Comparison of ENCODE assay signal across 14 cellular contexts in the genomic region with DNA sequence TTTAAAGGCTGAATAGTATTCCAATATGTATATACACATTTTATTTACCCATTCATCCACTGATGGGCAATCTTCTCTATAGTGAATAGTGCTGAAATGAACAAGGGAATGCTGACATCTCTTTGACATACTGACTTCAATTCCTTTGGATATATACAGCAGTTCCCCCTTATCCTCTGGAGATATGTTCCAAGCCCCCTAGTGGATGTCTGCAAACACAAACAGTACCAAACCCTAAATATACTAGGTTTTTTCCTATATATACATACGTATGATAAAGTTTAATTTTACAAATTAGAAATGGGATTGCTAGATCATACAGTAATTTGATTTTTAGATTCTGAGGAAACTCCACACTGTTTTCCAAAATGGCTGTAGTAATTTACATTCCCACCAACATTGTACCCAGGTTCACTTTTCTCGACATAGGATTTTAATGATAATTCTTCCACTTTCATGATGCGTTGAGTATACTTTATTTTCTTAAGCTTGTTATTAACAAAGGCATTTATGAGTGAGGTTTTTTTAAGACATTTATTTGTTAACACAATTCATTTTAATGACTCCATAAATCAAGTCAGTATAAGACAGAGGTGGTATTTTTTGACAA. TPM values are rescaled to one million over a fixed set of nuclear protein-coding genes. Genes with fewer than 3 reads are reported as not detected.
DNase-seq lines count a peak whose midpoint lies in the region; ATAC-seq, FAIRE-seq and TF ChIP-seq lines count a peak whose summit lies in the region.
"Had no signal": no experiment of that assay in that cellular context is flagged by ENCODE, and none has a peak within 500 bp of the region (broad histone marks: within the 10 kb centered on the region; RNA-seq: fewer than 3 reads in every experiment).

No MANE protein-coding gene starts in this region.

- peaks cover 7% of the 10 kb centered on the region for H3K36me3 Mint-ChIP-seq in glutamatergic neuron (ENCODE audit: unreplicated experiment)
- H3K36me3 Mint-ChIP-seq in T-helper 2 cell treated with Interferon-gamma antibody and Interleukin-4, amounts not matched to agents 5 μg/mL and 100 μg/mL, for 36 hours (ENCODE audit: low read depth), result peaks cover 53% of the 10 kb centered on the region

- CTCF ChIA-PET in BJ (lab: Yijun Ruan, JAX), result no interaction called here

- no peaks in the 10 kb centered on the region for H3K9me3 ChIP-seq in RWPE2 (ENCODE audit: severe bottlenecking)

- H3K27ac ChIP-seq in RWPE2 (ENCODE audit: poor library complexity, severe bottlenecking), result no peak overlapping the region
- H3K27ac ChIP-seq: spleen had no signal

- TF ChIP-seq POLR2A in GM12891 (IDR thresholded peaks at IDR 0.05; ENCODE audit: low read depth, low read length), result no peak

- H3K36me3 ChIP-seq in BJ (ENCODE audit: control insufficient read depth, insufficient read depth, low read length) (no peaks in the 10 kb centered on the region), RWPE2 (ENCODE audit: low read depth) (peaks cover 37% of the 10 kb centered on the region), H7 (replicated peaks; ENCODE audit: control insufficient read depth, insufficient read depth, low read length) (no peaks in the 10 kb centered on the region; the same call in 1 of the 2 replicates)

- H3K9me3 Mint-ChIP-seq in glutamatergic neuron (ENCODE audit: unreplicated experiment), result no peaks in the 10 kb centered on the region
- peaks cover 11% of the 10 kb centered on the region for H3K9me3 Mint-ChIP-seq in T-helper 2 cell treated with Interferon-gamma antibody and Interleukin-4, amounts not matched to agents 5 μg/mL and 100 μg/mL, for 36 hours

- no peak for ATAC-seq in RWPE2 (ENCODE audit: low read depth)
- no peak for ATAC-seq in activated CD4-positive, CD25-positive, alpha-beta regulatory T cell treated with anti-CD3 and anti-CD28 coated beads, Interleukin-2, amount 50 U/mL, for 24 hours

- no peaks in the 10 kb centered on the region for H3K4me1 ChIP-seq in RWPE2 (ENCODE audit: insufficient read depth, poor library complexity, severe bottlenecking)

- H3K4me3 ChIP-seq in BJ (ENCODE audit: low read depth, low read length) (no peak overlapping the region), RWPE2 (ENCODE audit: severe bottlenecking) (no peak overlapping the region), H7 (ENCODE audit: insufficient read depth, low read depth, low read length) (no peak overlapping the region)
- H3K4me3 ChIP-seq: spleen had no signal

- no peaks in the 10 kb centered on the region for H3K27me3 ChIP-seq in BJ (ENCODE audit: control insufficient read depth, insufficient read depth, low read length)
- H3K27me3 ChIP-seq in RWPE2 (ENCODE audit: insufficient read depth, poor library complexity, severe bottlenecking), result no peaks in the 10 kb centered on the region
- no peaks in the 10 kb centered on the region for H3K27me3 ChIP-seq in H7 (ENCODE audit: control insufficient read depth, insufficient read depth, low read length)
- H3K27me3 ChIP-seq: spleen had no signal

- DNase-seq in BJ (ENCODE audit: low read depth) (no peak), HCEC 1CT (peak; percentile 13), RWPE2 (ENCODE audit: low spot score) (no peak), glutamatergic neuron (no peak), H7 (no peak), GM12891 (ENCODE audit: insufficient read length, low spot score) (no peak)
- no peak for DNase-seq in T-helper 2 cell treated with Interferon-gamma antibody and Interleukin-4, amounts not matched to agents 5 μg/mL and 100 μg/mL, for 36 hours (ENCODE audit: low spot score)
- DNase-seq: activated CD4-positive, alpha-beta T cell treated with anti-CD3 and anti-CD28 coated beads for 1 hour; activated gamma-delta T cell treated with Interleukin-2 at 50 U/mL for 16 hours; cortex of kidney; NCI-H1436 treated with DMSO at 0.1 percent for 48 hours; spleen had no signal

- FAIRE-seq in GM12891 (lab: Jason Lieb, UNC), result no peak

- no peak overlapping the region for H3K27ac Mint-ChIP-seq in glutamatergic neuron (ENCODE audit: unreplicated experiment)
- no peak overlapping the region for H3K27ac Mint-ChIP-seq in T-helper 2 cell treated with Interferon-gamma antibody and Interleukin-4, amounts not matched to agents 5 μg/mL and 100 μg/mL, for 36 hours

- 0 out of 2 replicates have a peak, but pooled peaks have one; percentile 13 for TF ChIP-seq CTCF in BJ (IDR thresholded peaks at IDR 0.05; ENCODE audit: insufficient read depth, low read depth, low read length)
- TF ChIP-seq CTCF in RWPE2 (IDR thresholded peaks at IDR 0.05; ENCODE audit: poor library complexity, severe bottlenecking), result peak; percentile 79
- peak; percentile 71 for TF ChIP-seq CTCF in glutamatergic neuron (IDR thresholded peaks at IDR 0.05; ENCODE audit: partially characterized antibody, unreplicated experiment)

- H3K4me1 Mint-ChIP-seq in glutamatergic neuron (ENCODE audit: low read depth, unreplicated experiment), result no peaks in the 10 kb centered on the region
- H3K4me1 Mint-ChIP-seq in T-helper 2 cell treated with Interferon-gamma antibody and Interleukin-4, amounts not matched to agents 5 μg/mL and 100 μg/mL, for 36 hours (ENCODE audit: low read depth), result no peaks in the 10 kb centered on the region

- POLR2A ChIA-PET in BJ (lab: Charles Lee), result no interaction called here

- no peak overlapping the region for H3K4me3 Mint-ChIP-seq in glutamatergic neuron (ENCODE audit: unreplicated experiment)
- no peak overlapping the region for H3K4me3 Mint-ChIP-seq in T-helper 2 cell treated with Interferon-gamma antibody and Interleukin-4, amounts not matched to agents 5 μg/mL and 100 μg/mL, for 36 hours

- no peaks in the 10 kb centered on the region for H3K27me3 Mint-ChIP-seq in glutamatergic neuron (ENCODE audit: unreplicated experiment)
- no peaks in the 10 kb centered on the region for H3K27me3 Mint-ChIP-seq in T-helper 2 cell treated with Interferon-gamma antibody and Interleukin-4, amounts not matched to agents 5 μg/mL and 100 μg/mL, for 36 hours (ENCODE audit: low read depth)

TF ChIP-seq in GM12891, 5 proteins besides CTCF, POLR2A, EP300 and RAD21:
- no peak for TF ChIP-seq POU2F2 (IDR thresholded peaks at IDR 0.05; ENCODE audit: low read depth, low read length)
- TF ChIP-seq SPI1 (IDR thresholded peaks at IDR 0.05; ENCODE audit: low read depth, low read length), result no peak
- TF ChIP-seq PAX5 (IDR thresholded peaks at IDR 0.05; ENCODE audit: insufficient read depth, low read length, severe bottlenecking), result no peak
- no peak for TF ChIP-seq TAF1 (IDR thresholded peaks at IDR 0.05; ENCODE audit: low read depth, low read length)
- no peak for TF ChIP-seq POLR2AphosphoS5 (IDR thresholded peaks at IDR 0.05; ENCODE audit: low read depth, low read length)

RNA-seq across cellular contexts. Expression of a gene that starts 38.2 kb away (rescaled TPM):
- polyA plus RNA-seq in BJ (2011; rRNA removed), result 6.0 and 13.5 TPM in 2 replicates
- polyA minus RNA-seq in BJ (2011; rRNA and poly(A)+ RNA removed), result 30.9 and 38.2 TPM in 2 replicates
- 93.8 TPM for total RNA-seq in glutamatergic neuron (ENCODE audit: unreplicated experiment)
- 6.5 and 9.7 TPM in 2 replicates for total RNA-seq in H7 (2014; rRNA removed; shearing (Covaris generic))
- 13.4 TPM for polyA plus RNA-seq in GM12891 (2012; ENCODE audit: low read depth, missing spikeins)

RNA-seq across cellular contexts. Expression of a gene that starts 44.7 kb away (rescaled TPM):
- not detected in 2 replicates for polyA plus RNA-seq in BJ (2011; rRNA removed)
- not detected in 2 replicates for polyA minus RNA-seq in BJ (2011; rRNA and poly(A)+ RNA removed)
- 0.20 TPM for total RNA-seq in glutamatergic neuron (ENCODE audit: unreplicated experiment)
- not detected in 2 replicates for total RNA-seq in H7 (2014; rRNA removed; shearing (Covaris generic))
- not detected for polyA plus RNA-seq in GM12891 (2012; ENCODE audit: low read depth, missing spikeins)
- total RNA-seq: H4, spleen had no signal

Comparison
In these comparisons a context has a peak if more than half of its experiments do, and no peak if none do; other contexts are left out.
1. CTCF ChIP-seq: peak in every context shown above with its lines; median percentile 79 in RWPE2; 71 in glutamatergic neuron; 13 in BJ.